Comparison of ENCODE assay signal across 18 cellular contexts in genomic region chr12:5188413-5188930, GRCh38.
"Had no signal": no experiment of that assay in that cellular context is flagged by ENCODE, and none has a peak within 500 bp of the region (broad histone marks: within the 10 kb centered on the region; RNA-seq: fewer than 3 reads in every experiment).

No MANE protein-coding gene starts in this region.

- H3K4me3 ChIP-seq: SJSA1, SK-N-MC had no signal

- H3K4me1 ChIP-seq: SJSA1 had no signal

- H3K36me3 ChIP-seq: SJSA1 had no signal

- H3K9me3 ChIP-seq: SJSA1 had no signal

- H3K27me3 ChIP-seq: SJSA1 had no signal

- DNase-seq: KBM-7, MV-4-11, NCI-H1048, NCI-H1105, NCI-H1417, NCI-H1436 treated with DMSO at 0.1 percent for 48 hours, NCI-H1694, NCI-H187 treated with DMSO at 0.1 percent for 48 hours, NCI-H2029 treated with DMSO at 0.1 percent for 48 hours, NCI-H2227 treated with DMSO at 0.1 percent for 48 hours, NCI-H524, NCI-H526 treated with DMSO at 0.1 percent for 48 hours, NCI-H748 treated with DMSO at 0.1 percent for 48 hours, Right ventricle myocardium superior, RPMI8226, SIG-M5 had no signal

- H3K27ac ChIP-seq: SJSA1, SK-N-MC had no signal
